ENCODE assay signal across 6 cellular contexts in genomic region chr14:102298267-102298666, GRCh38. TPM values are rescaled to one million over a fixed set of nuclear protein-coding genes. Genes with fewer than 3 reads are reported as not detected.
DNase-seq lines count a peak whose midpoint lies in the region; ATAC-seq, FAIRE-seq and TF ChIP-seq lines count a peak whose summit lies in the region.
"Not testable (repeated sequence)": the region's sequence is repeated elsewhere in the genome, so short reads cannot be mapped to it uniquely, and the experiment has no call there.

No MANE protein-coding gene starts in this region.

- in situ Hi-C loops in K562 (cut with MboI), result not testable (repeated sequence)

- not testable (repeated sequence) for H4K20me1 ChIP-seq in Karpas-422 (ENCODE audit: insufficient read depth, low read depth, low read length); K562 (replicated peaks; ENCODE audit: control insufficient read depth, insufficient read depth, low read length)

- H3K9me1 ChIP-seq in K562 (ENCODE audit: control insufficient read depth, insufficient read depth, low read length), result not testable (repeated sequence)

- TF ChIP-seq CTCF in A549 (IDR thresholded peaks at IDR 0.05); HEK293 (tag by site-specific recombination; IDR thresholded peaks at IDR 0.05); RWPE1 (conservative IDR thresholded peaks at IDR 0.05; ENCODE audit: low read depth); K562 (IDR thresholded peaks at IDR 0.05 in 2 of 3, conservative IDR thresholded peaks at IDR 0.05 in 1 of 3; ENCODE audit: insufficient read depth in 2 of 3, low read depth in 1 of 3, low read length in 3 of 3); spleen (IDR thresholded peaks at IDR 0.05 in 8 of 11, conservative IDR thresholded peaks at IDR 0.05 in 3 of 11): not testable (repeated sequence)

- not testable (repeated sequence) for TF ChIP-seq RAD21 in A549 (conservative IDR thresholded peaks at IDR 0.05 in 1 of 2, IDR thresholded peaks at IDR 0.05 in 1 of 2); K562 (CRISPR knock-in tag; conservative IDR thresholded peaks at IDR 0.05 in 1 of 2, IDR thresholded peaks at IDR 0.05 in 1 of 2)

- intact Hi-C loops in K562 (cut with micrococcal nuclease); spleen (cut with DNase I; ENCODE audit: low total_unique reads): not testable (repeated sequence)

- H3K27ac ChIP-seq in A549; HEK293 (ENCODE audit: extremely low read depth, low read depth, low read length); Karpas-422 (ENCODE audit: low read length); K562 (ENCODE audit: extremely low read depth, low read depth, low read length); spleen: not testable (repeated sequence)
- peak overlapping the region; percentile 36; the same call in 1 of the 2 replicates for H3K27ac ChIP-seq in RWPE1

- not testable (repeated sequence) for H3K4me3 ChIP-seq in A549; HEK293 (ENCODE audit: low read depth, low read length); Karpas-422 (ENCODE audit: low read length); K562; spleen

- BruUV-seq in K562 (replicated peaks; lab: Mats Ljungman, UMichigan), result not testable (repeated sequence)

- TF ChIP-seq POLR2A in A549 (IDR thresholded peaks at IDR 0.05; ENCODE audit: low read length); K562 (conservative IDR thresholded peaks at IDR 0.05); spleen (IDR thresholded peaks at IDR 0.05): not testable (repeated sequence)

- H3K9me3 ChIP-seq in A549; HEK293 (ENCODE audit: control insufficient read depth, insufficient read depth, low read depth, low read length); Karpas-422 (ENCODE audit: low read length); K562 (replicated peaks; ENCODE audit: control insufficient read depth, insufficient read depth, low read depth, low read length); spleen: not testable (repeated sequence)

- 88% methylated on average over 4 of the region's 4 CpGs for WGBS in A549 (ENCODE audit: missing lambda C conversion rate)
- WGBS in K562 (ENCODE audit: insufficient coverage, low coverage, missing lambda C conversion rate), result 69% methylated on average over 2 of the region's 4 CpGs
- 84 to 100% (median 95%) methylated on average over 4 of the region's 4 CpGs for WGBS in spleen, 5 donors

- not testable (repeated sequence) for H2AFZ ChIP-seq in Karpas-422 (ENCODE audit: low read length); K562 (ENCODE audit: low read depth, low read length)

- peaks cover 25% of the 10 kb centered on the region for H3K4me1 ChIP-seq in A549
- not testable (repeated sequence) for H3K4me1 ChIP-seq in HEK293 (ENCODE audit: control insufficient read depth, insufficient read depth, low read length); Karpas-422 (ENCODE audit: low read length); K562 (replicated peaks in 1 of 2; ENCODE audit: control insufficient read depth in 2 of 2, insufficient read depth in 2 of 2, low read length in 2 of 2); spleen

- H3K9ac ChIP-seq in Karpas-422 (ENCODE audit: low read length); K562 (ENCODE audit: insufficient read depth in 1 of 2, low read depth in 2 of 2, low read length in 2 of 2): not testable (repeated sequence)

- CTCF ChIA-PET in A549 (lab: Yijun Ruan, JAX) (interaction anchor here (1.3 to 2.2 kb wide), 2 partner anchors 19 to 77 kb away, joined by 3 to 8 read pairs; no protein-coding TSS in a partner anchor), RWPE1 (lab: Yijun Ruan, JAX) (interaction anchor here (0.5 kb wide), 1 partner anchor 154 kb away, joined by 3 read pairs; no protein-coding TSS in a partner anchor)
- CTCF ChIA-PET in HEK293 (lab: Yijun Ruan, JAX); K562 (lab: Yijun Ruan, JAX; ENCODE audit: low intra/inter-chr PET ratio): not testable (repeated sequence)

- FAIRE-seq in A549 (lab: Jason Lieb, UNC); K562 (lab: Jason Lieb, UNC): not testable (repeated sequence)

- H3K9me2 ChIP-seq in Karpas-422 (replicated peaks; ENCODE audit: insufficient read depth, low read length), result not testable (repeated sequence)

- H3K36me3 ChIP-seq in HEK293 (ENCODE audit: control insufficient read depth in 2 of 2, insufficient read depth in 1 of 2, low read length in 2 of 2); Karpas-422 (ENCODE audit: insufficient read depth, low read length); K562 (ENCODE audit: control insufficient read depth, insufficient read depth, low read length); spleen: not testable (repeated sequence)

- not testable (repeated sequence) for H3K4me2 ChIP-seq in A549; Karpas-422 (ENCODE audit: low read depth, low read length, poor library complexity, severe bottlenecking); K562 (ENCODE audit: insufficient read depth, low read length)

- POLR2A ChIA-PET in A549 (lab: Yijun Ruan, JAX); HEK293 (lab: Yijun Ruan, JAX); RWPE1 (lab: Yijun Ruan, JAX; ENCODE audit: low non-redundant PET): not testable (repeated sequence)
- POLR2A ChIA-PET in K562 (lab: Yijun Ruan, JAX), result interaction anchor here (0.7 kb wide), 1 partner anchor 26 kb away, joined by 3 read pairs; no protein-coding TSS in a partner anchor

- TF ChIP-seq EP300 in A549 (IDR thresholded peaks at IDR 0.05); K562 (IDR thresholded peaks at IDR 0.05; ENCODE audit: low read length): not testable (repeated sequence)

- ATAC-seq in A549, K562: not testable (repeated sequence)

- H3K27me3 ChIP-seq in Karpas-422 (ENCODE audit: low read length); K562 (ENCODE audit: control insufficient read depth in 2 of 2, insufficient read depth in 2 of 2, low read length in 2 of 2); spleen (replicated peaks in 1 of 7): not testable (repeated sequence)

- DNase-seq in A549 (ENCODE audit: low read depth in 1 of 2, low spot score in 1 of 2); RWPE1 (ENCODE audit: low spot score); K562 (ENCODE audit: extremely low read depth in 1 of 4, low spot score in 3 of 4): not testable (repeated sequence)
- DNase-seq in Karpas-422 (peak; percentile 58), spleen (peak; percentile 5)

- not testable (repeated sequence) for H3K79me2 ChIP-seq in Karpas-422 (ENCODE audit: low read length); K562 (ENCODE audit: control insufficient read depth, insufficient read depth, low read length)

RNA-seq across cellular contexts. Expression of gene MOK, which starts 6.7 kb away (rescaled TPM):
- polyA plus RNA-seq in A549 (2011; rRNA removed) (10.4 and 12.6 TPM in 2 replicates), A549 (2017; fragmentation: RNase III; extraction: RNeasy Plus Mini Kit Qiagen cat#74134 plus additional on column Dnase treatment) (18.5 to 25.1 TPM (median 19.3 TPM) in 3 replicates), K562 (2011; rRNA removed) (4.3 and 6.2 TPM in 2 replicates), K562 (2014; fragmentation: Illumina TruSeq; extraction: Trizol) (3.6 and 7.5 TPM in 2 replicates), K562 (2014; fragmentation: Nextera tagmentation; extraction: Ambion mirVana) (1 to 10 TPM; 1.3 to 2.5 TPM), K562 (2014; rRNA removed) (7.6 and 8.4 TPM in 2 replicates), spleen (10 to 100 TPM in 1 of 3 donors, 1 to 10 TPM in 2; 4.1 to 11.7 (median 9.6) TPM)
- polyA plus RNA-seq in A549 (2012; cell fraction: cytosol; rRNA removed), result 21.3 and 23.1 TPM in 2 replicates
- polyA plus RNA-seq in A549 (2012; cell fraction: nucleus; rRNA removed), result 93.2 and 98.3 TPM in 2 replicates
- polyA minus RNA-seq in A549 (2011; rRNA and poly(A)+ RNA removed), result 8.8 and 11.1 TPM in 2 replicates
- 4.4 and 12.3 TPM in 2 replicates for total RNA-seq in Karpas-422 (2014; rRNA removed; shearing (Covaris generic); ENCODE audit: low replicate concordance)
- 15.0 and 20.7 TPM in 2 replicates for total RNA-seq in K562 (2011; cell fraction: chromatin; rRNA removed; ENCODE audit: low replicate concordance)
- total RNA-seq in K562 (2011; cell fraction: nucleolus; rRNA removed), result 12.2 and 12.3 TPM in 2 replicates
- 14.4 and 17.2 TPM in 2 replicates for total RNA-seq in K562 (2011; cell fraction: nucleoplasm; rRNA removed)
- total RNA-seq in K562 (2014; rRNA removed) (5.8 and 7.2 TPM in 2 replicates), K562 (2014; rRNA removed; fragmentation: Illumina TruSeq; extraction: Trizol) (5.2 and 5.3 TPM in 2 replicates), K562 (2015; rRNA removed; fragmentation: Illumina TruSeq; extraction: Trizol) (4.6 and 5.3 TPM in 2 replicates), K562 (2021) (4.9 TPM in 2 replicates), spleen (10 to 100 TPM in 4 of 7 donors, 1 to 10 TPM in 3; 4.7 to 12.2 (median 10.2) TPM)
- polyA plus RNA-seq in K562 (2011; cell fraction: cytosol; rRNA removed), result 3.4 and 4.0 TPM in 2 replicates
- polyA plus RNA-seq in K562 (2011; cell fraction: nucleus; rRNA removed), result 16.6 and 29.5 TPM in 2 replicates
- polyA plus RNA-seq in K562 (2012), result 4.5 and 6.4 TPM in 2 replicates
- polyA minus RNA-seq in K562 (2011; rRNA and poly(A)+ RNA removed), result 4.3 TPM in 2 replicates
- polyA minus RNA-seq in K562 (2011; cell fraction: cytosol; rRNA and poly(A)+ RNA removed), result 1.1 and 3.5 TPM in 2 replicates
- 8.1 TPM in 2 replicates for polyA minus RNA-seq in K562 (2011; cell fraction: nucleus; rRNA and poly(A)+ RNA removed)

RNA-seq across cellular contexts. Expression of gene ZNF839, which starts 21.3 kb away (rescaled TPM):
- 8.5 and 10.8 TPM in 2 replicates for polyA plus RNA-seq in A549 (2011; rRNA removed)
- polyA plus RNA-seq in A549 (2012; cell fraction: cytosol; rRNA removed), result 8.6 and 8.8 TPM in 2 replicates
- polyA plus RNA-seq in A549 (2012; cell fraction: nucleus; rRNA removed), result 30.0 and 37.7 TPM in 2 replicates
- 6.0 to 7.9 TPM (median 7.2 TPM) in 3 replicates for polyA plus RNA-seq in A549 (2017; fragmentation: RNase III; extraction: RNeasy Plus Mini Kit Qiagen cat#74134 plus additional on column Dnase treatment)
- polyA minus RNA-seq in A549 (2011; rRNA and poly(A)+ RNA removed), result 6.5 and 7.9 TPM in 2 replicates
- total RNA-seq in Karpas-422 (2014; rRNA removed; shearing (Covaris generic); ENCODE audit: low replicate concordance), result 14.3 and 36.6 TPM in 2 replicates
- total RNA-seq in K562 (2011; cell fraction: chromatin; rRNA removed; ENCODE audit: low replicate concordance), result 28.7 and 36.1 TPM in 2 replicates
- 12.0 and 18.5 TPM in 2 replicates for total RNA-seq in K562 (2011; cell fraction: nucleolus; rRNA removed)
- 18.0 and 21.4 TPM in 2 replicates for total RNA-seq in K562 (2011; cell fraction: nucleoplasm; rRNA removed)
- total RNA-seq in K562 (2014; rRNA removed), result 6.1 and 6.6 TPM in 2 replicates
- total RNA-seq in K562 (2014; rRNA removed; fragmentation: Illumina TruSeq; extraction: Trizol), result 5.2 and 5.3 TPM in 2 replicates
- 5.1 and 5.7 TPM in 2 replicates for total RNA-seq in K562 (2015; rRNA removed; fragmentation: Illumina TruSeq; extraction: Trizol)
- 6.6 and 8.4 TPM in 2 replicates for total RNA-seq in K562 (2021)
- 7.7 and 8.4 TPM in 2 replicates for polyA plus RNA-seq in K562 (2011; rRNA removed)
- 5.6 and 5.7 TPM in 2 replicates for polyA plus RNA-seq in K562 (2011; cell fraction: cytosol; rRNA removed)
- 16.9 and 27.9 TPM in 2 replicates for polyA plus RNA-seq in K562 (2011; cell fraction: nucleus; rRNA removed)
- 4.0 and 6.3 TPM in 2 replicates for polyA plus RNA-seq in K562 (2012)
- polyA plus RNA-seq in K562 (2014; fragmentation: Illumina TruSeq; extraction: Trizol), result 5.1 and 6.3 TPM in 2 replicates
- 1 to 10 TPM in 1 of 2 experiments, under 1 TPM in 1; 0.42 to 1.0 TPM for polyA plus RNA-seq in K562 (2014; fragmentation: Nextera tagmentation; extraction: Ambion mirVana)
- 8.4 and 8.6 TPM in 2 replicates for polyA plus RNA-seq in K562 (2014; rRNA removed)
- polyA minus RNA-seq in K562 (2011; rRNA and poly(A)+ RNA removed), result 5.9 and 6.7 TPM in 2 replicates
- polyA minus RNA-seq in K562 (2011; cell fraction: cytosol; rRNA and poly(A)+ RNA removed), result 3.0 and 7.6 TPM in 2 replicates
- polyA minus RNA-seq in K562 (2011; cell fraction: nucleus; rRNA and poly(A)+ RNA removed), result 6.0 and 6.1 TPM in 2 replicates
- total RNA-seq in spleen, result 10 to 100 TPM; 12.9 to 22.5 (median 17.2) TPM
- polyA plus RNA-seq in spleen, result 10 to 100 TPM; 10.3 to 28.5 (median 18.6) TPM
